ENCODE assay signal across 5 cellular contexts in the genomic region with DNA sequence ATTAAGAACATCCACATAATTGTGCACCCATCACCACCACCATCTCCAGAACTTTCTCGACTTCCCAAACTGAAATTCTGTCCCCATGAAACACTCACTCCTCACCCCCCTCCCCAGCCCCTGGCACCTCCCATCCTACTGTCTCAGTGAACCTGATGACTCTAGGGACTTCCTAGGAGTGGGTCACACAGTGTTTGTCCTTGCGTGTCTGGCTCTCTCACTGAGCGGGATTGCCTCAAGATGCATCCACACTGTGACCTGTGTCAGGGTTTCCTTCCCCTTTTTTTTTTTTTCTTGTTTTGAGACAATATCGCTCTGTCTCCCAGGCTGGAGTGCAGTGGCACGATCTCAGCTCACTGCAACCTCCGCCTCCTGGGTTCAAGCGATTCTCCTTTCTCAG. TPM values are rescaled to one million over a fixed set of nuclear protein-coding genes. Genes with fewer than 3 reads are reported as not detected.
"Had no signal": no experiment of that assay in that cellular context is flagged by ENCODE, and none has a peak within 500 bp of the region (broad histone marks: within the 10 kb centered on the region; RNA-seq: fewer than 3 reads in every experiment).

No MANE protein-coding gene starts in this region.

RNA-seq across cellular contexts. Expression of a gene that starts 2.6 kb away (rescaled TPM):
- total RNA-seq: activated CD8-positive, alpha-beta memory T cell treated with anti-CD3 and anti-CD28 coated beads, Interleukin-2, amount 10 ng/mL, durations not matched to agents 7 days and 5 days had no signal
- polyA plus RNA-seq: naive thymus-derived CD8-positive, alpha-beta T cell had no signal

RNA-seq across cellular contexts. Expression of a gene that starts 22.2 kb away (rescaled TPM):
- total RNA-seq: chondrocyte; mammary epithelial cell; naive thymus-derived CD8-positive, alpha-beta T cell; smooth muscle cell had no signal
- polyA plus RNA-seq: mammary epithelial cell; naive thymus-derived CD8-positive, alpha-beta T cell; smooth muscle cell had no signal

RNA-seq across cellular contexts. Expression of a gene that starts 27.1 kb away (rescaled TPM):
- total RNA-seq: activated CD8-positive, alpha-beta memory T cell treated with anti-CD3 and anti-CD28 coated beads, Interleukin-2, amount 10 ng/mL, durations not matched to agents 7 days and 5 days; chondrocyte; smooth muscle cell had no signal
- polyA plus RNA-seq: mammary epithelial cell, smooth muscle cell had no signal

RNA-seq across cellular contexts. Expression of a gene that starts 43.8 kb away (rescaled TPM):
- total RNA-seq: activated CD8-positive, alpha-beta memory T cell treated with anti-CD3 and anti-CD28 coated beads, Interleukin-2, amount 10 ng/mL, durations not matched to agents 7 days and 5 days; smooth muscle cell had no signal
